ENCODE assay signal across 32 cellular contexts in genomic region chr14:99941211-99941610, GRCh38.
"Had no signal": no experiment of that assay in that cellular context is flagged by ENCODE, and none has a peak within 500 bp of the region (broad histone marks: within the 10 kb centered on the region; RNA-seq: fewer than 3 reads in every experiment).

No MANE protein-coding gene starts in this region.

- ATAC-seq: activated naive CD4-positive, alpha-beta T cell treated with anti-CD3 and anti-CD28 coated beads, Interleukin-2, amount 50 U/mL, for 72 hours; activated naive CD8-positive, alpha-beta T cell treated with anti-CD3 and anti-CD28 coated beads, Interleukin-2, amount 50 U/mL, for 24 hours; activated T-cell treated with anti-CD3 and anti-CD28 coated beads, Interleukin-2, amount 50 U/mL, for 4 hours; activated T-cell treated with anti-CD3 and anti-CD28 coated beads, Interleukin-2, amount 50 U/mL, for 72 hours; activated T-helper 17 cell treated with anti-CD3 and anti-CD28 coated beads, Interleukin-2, amount 50 U/mL, for 72 hours; body of pancreas had no signal

- H3K9me3 ChIP-seq: adrenal gland, ascending aorta, body of pancreas, breast epithelium had no signal

- H3K36me3 ChIP-seq: brain microvascular endothelial cell, breast epithelium, cardiac muscle cell had no signal

- H3K27ac ChIP-seq: adrenal gland, ascending aorta, body of pancreas, brain microvascular endothelial cell, breast epithelium had no signal

- FAIRE-seq: astrocyte, bronchial epithelial cell had no signal

- DNase-seq: activated effector memory CD4-positive, alpha-beta T cell treated with Interleukin-2 at 50 U/mL for 16 hours; activated gamma-delta T cell; activated gamma-delta T cell treated with Interleukin-2 at 50 U/mL for 16 hours; activated naive CD4-positive, alpha-beta T cell; activated naive CD4-positive, alpha-beta T cell treated with anti-CD3 and anti-CD28 coated beads for 36 hours; activated naive CD4-positive, alpha-beta T cell treated with anti-CD3 and anti-CD28 coated beads, Interleukin-2, amount 10 ng/mL, durations not matched to agents 7 days and 5 days; activated naive CD4-positive, alpha-beta T cell treated with anti-CD3 and anti-CD28 coated beads, Interleukin-2, amount 50 U/mL, for 16 hours; activated naive CD4-positive, alpha-beta T cell treated with Interleukin-2 at 50 U/mL for 16 hours; activated naive CD8-positive, alpha-beta T cell treated with anti-CD3 and anti-CD28 coated beads for 36 hours; activated naive CD8-positive, alpha-beta T cell treated with anti-CD3 and anti-CD28 coated beads, Interleukin-2, amount 10 ng/mL, durations not matched to agents 7 days and 5 days; activated naive CD8-positive, alpha-beta T cell treated with anti-CD3 and anti-CD28 coated beads, Interleukin-2, amount 50 U/mL, for 24 hours; activated T-cell treated with anti-CD3 and anti-CD28 coated beads, Interleukin-2, amount 50 U/mL, for 24 hours; activated T-cell treated with anti-CD3 and anti-CD28 coated beads, Interleukin-2, amount 50 U/mL, for 4 hours; activated T-cell treated with anti-CD3 and anti-CD28 coated beads, Interleukin-2, amount 50 U/mL, for 48 hours; activated T-cell treated with anti-CD3 and anti-CD28 coated beads, Interleukin-2, amount 50 U/mL, for 72 hours; adrenal gland; amniotic stem cell; amygdala; anterior cingulate cortex; aorta; body of pancreas; brain microvascular endothelial cell; caudate nucleus; central memory CD4-positive, alpha-beta T cell; cerebellar nuclear complex had no signal

- H3K4me1 ChIP-seq: adrenal gland, ascending aorta, body of pancreas, breast epithelium had no signal

- H3K27me3 ChIP-seq: adrenal gland, ascending aorta, body of pancreas, brain microvascular endothelial cell, breast epithelium had no signal

- H3K4me3 ChIP-seq: adrenal gland, ascending aorta, body of pancreas, breast epithelium, cardiac muscle cell had no signal
